Comparison of ENCODE assay signal across 17 cellular contexts in genomic region chr17:76751416-76751993, GRCh38.
"Had no signal": no experiment of that assay in that cellular context is flagged by ENCODE, and none has a peak within 500 bp of the region (broad histone marks: within the 10 kb centered on the region; RNA-seq: fewer than 3 reads in every experiment).

No MANE protein-coding gene starts in this region.

- H3K4me3 Mint-ChIP-seq: endodermal cell; stimulated activated naive B cell treated with anti-CD40 and anti-IgM and Interleukin-4, amounts not matched to agents 10 μg/mL and 1 μg/mL and 100 μg/mL, for 72 hours had no signal

- H2AFZ ChIP-seq: parathyroid adenoma had no signal

- H3K9me3 ChIP-seq: neutrophil had no signal

- H3K4me1 Mint-ChIP-seq: endodermal cell had no signal

- H3K79me2 ChIP-seq: parathyroid adenoma had no signal

- H3K27ac Mint-ChIP-seq: endodermal cell; stimulated activated naive B cell treated with anti-CD40 and anti-IgM and Interleukin-4, amounts not matched to agents 10 μg/mL and 1 μg/mL and 100 μg/mL, for 72 hours had no signal

- DNase-seq: activated CD4-positive, alpha-beta T cell treated with anti-CD3 and anti-CD28 coated beads, Interleukin-2, amount 50 U/mL, for 4 hours; activated CD4-positive, CD25-positive, alpha-beta regulatory T cell treated with anti-CD3 and anti-CD28 coated beads, Interleukin-2, amount 50 U/mL, for 72 hours; activated effector memory CD4-positive, alpha-beta T cell treated with Interleukin-2 at 50 U/mL for 16 hours; activated T-cell treated with anti-CD3 and anti-CD28 coated beads, Interleukin-2, amount 50 U/mL, for 1 hour; amygdala; endodermal cell; foreskin fibroblast; mesendoderm; retina; stimulated activated naive B cell treated with anti-CD40 and anti-IgM and Interleukin-4, amounts not matched to agents 10 μg/mL and 1 μg/mL and 100 μg/mL, for 72 hours had no signal

- H3K27me3 Mint-ChIP-seq: activated naive CD4-positive, alpha-beta T cell treated with anti-CD3 and anti-CD28 coated beads, Interleukin-2, amount 50 U/mL, for 24 hours; natural killer cell treated with Interleukin-12 subunit alpha and Interleukin-12 subunit beta and Interleukin-15 and Interleukin-18, amount 100 ng/mL, for 72 hours; stimulated activated naive B cell treated with anti-CD40 and anti-IgM and Interleukin-4, amounts not matched to agents 10 μg/mL and 1 μg/mL and 100 μg/mL, for 72 hours had no signal

- H3K27me3 ChIP-seq: cardiac muscle cell, neutrophil had no signal

- H3K4me3 ChIP-seq: cardiac muscle cell had no signal

- H3K9ac ChIP-seq: parathyroid adenoma had no signal

- H3K27ac ChIP-seq: cardiac muscle cell, epithelial cell of prostate, neutrophil, parathyroid adenoma, VCaP had no signal

- H3K9me3 Mint-ChIP-seq: activated naive CD4-positive, alpha-beta T cell treated with anti-CD3 and anti-CD28 coated beads, Interleukin-2, amount 50 U/mL, for 24 hours; endodermal cell; natural killer cell treated with Interleukin-12 subunit alpha and Interleukin-12 subunit beta and Interleukin-15 and Interleukin-18, amount 100 ng/mL, for 72 hours; stimulated activated naive B cell treated with anti-CD40 and anti-IgM and Interleukin-4, amounts not matched to agents 10 μg/mL and 1 μg/mL and 100 μg/mL, for 72 hours had no signal

- ATAC-seq: stimulated activated naive B cell treated with anti-CD40 and anti-IgM and Interleukin-4, amounts not matched to agents 10 μg/mL and 1 μg/mL and 100 μg/mL, for 72 hours had no signal
